ENCODE assay signal across 15 cellular contexts in the genomic region with DNA sequence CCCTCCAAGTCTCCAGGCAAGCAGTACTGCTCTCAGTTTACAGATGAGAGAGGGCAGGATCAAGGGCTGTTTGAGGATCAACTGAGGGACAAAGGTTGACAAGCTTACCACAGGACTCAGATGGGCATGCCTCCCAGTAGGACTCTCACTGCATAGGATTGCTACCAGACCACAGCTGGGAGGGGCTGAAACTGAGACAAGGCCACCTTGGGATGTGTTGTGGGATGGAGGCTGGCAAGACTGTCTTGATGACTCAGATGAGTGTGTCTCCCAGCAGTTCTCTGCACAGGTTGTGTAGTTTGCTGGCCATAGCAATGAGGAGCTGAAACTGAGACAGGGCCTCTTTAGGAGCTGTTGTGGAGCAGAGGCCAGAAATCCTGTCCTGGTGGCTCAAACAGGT.
DNase-seq lines count a peak whose midpoint lies in the region; ATAC-seq and TF ChIP-seq lines count a peak whose summit lies in the region.
"Had no signal": no experiment of that assay in that cellular context is flagged by ENCODE, and none has a peak within 500 bp of the region (broad histone marks: within the 10 kb centered on the region; RNA-seq: fewer than 3 reads in every experiment).

No MANE protein-coding gene starts in this region.

- no peak overlapping the region for H3K4me2 ChIP-seq in mammary epithelial cell (ENCODE audit: insufficient read depth, low read depth, low read length)

- TF ChIP-seq CTCF in mammary epithelial cell (conservative IDR thresholded peaks at IDR 0.05 in 1 of 2, IDR thresholded peaks at IDR 0.05 in 1 of 2; ENCODE audit: extremely low read depth in 1 of 2, insufficient read depth in 1 of 2, low read depth in 1 of 2, low read length in 2 of 2) (no peak), MCF 10A (IDR thresholded peaks at IDR 0.05; ENCODE audit: unreplicated experiment) (no peak), coronary artery (IDR thresholded peaks at IDR 0.05) (no peak), vagina (IDR thresholded peaks at IDR 0.05) (no peak)

- ATAC-seq in sciatic nerve, result no peak
- ATAC-seq in HG03469 (IDR thresholded peaks at IDR 0.05; ENCODE audit: unreplicated experiment), result no peak

- H3K27ac ChIP-seq in mammary epithelial cell (ENCODE audit: insufficient read depth, low read depth, low read length) (no peak overlapping the region), coronary artery (no peak overlapping the region), vagina (no peak overlapping the region)
- H3K27ac ChIP-seq in CD4-positive, alpha-beta memory T cell (ENCODE audit: low read depth, low read length), result no peak overlapping the region
- H3K27ac ChIP-seq: 22Rv1 had no signal

- H4K20me1 ChIP-seq in mammary epithelial cell (ENCODE audit: insufficient read depth, low read length), result no peaks in the 10 kb centered on the region

- no peaks in the 10 kb centered on the region for H3K79me2 ChIP-seq in mammary epithelial cell (ENCODE audit: insufficient read depth, low read length)

- H3K36me3 ChIP-seq in mammary epithelial cell (ENCODE audit: insufficient read depth, low read length), result no peaks in the 10 kb centered on the region
- H3K36me3 ChIP-seq in vagina, result no peaks in the 10 kb centered on the region
- no peaks in the 10 kb centered on the region for H3K36me3 ChIP-seq in CD4-positive, alpha-beta memory T cell (ENCODE audit: insufficient read depth, low read length)
- H3K36me3 ChIP-seq: HAP-1 had no signal

- H3K9me3 Mint-ChIP-seq in MCF 10A (ENCODE audit: unreplicated experiment), result peaks cover 9% of the 10 kb centered on the region
- peaks cover 0 to 35% (median 17%) of the 10 kb centered on the region in 8 donors for H3K9me3 Mint-ChIP-seq in CD4-positive, alpha-beta memory T cell

- in situ Hi-C loops in mammary epithelial cell (cut with MboI; ENCODE audit: low sequenced_read_pairs in 2 of 2), result no loop called here

- CTCF ChIA-PET in mammary epithelial cell (lab: Charles Lee; ENCODE audit: low non-redundant PET) (no interaction called here), MCF 10A (lab: Yijun Ruan, JAX) (no interaction called here)
- CTCF ChIA-PET in CD4-positive, alpha-beta memory T cell (lab: Charles Lee; ENCODE audit: partially characterized antibody), result no interaction called here

- no peaks in the 10 kb centered on the region for H3K4me1 Mint-ChIP-seq in MCF 10A (ENCODE audit: insufficient read depth, unreplicated experiment)
- no peaks in the 10 kb centered on the region for H3K4me1 Mint-ChIP-seq in CD4-positive, alpha-beta memory T cell
- H3K4me1 Mint-ChIP-seq: CD14-positive monocyte; CD8-positive, alpha-beta memory T cell had no signal

- H3K9ac ChIP-seq in mammary epithelial cell (ENCODE audit: insufficient read depth, low read length), result no peak overlapping the region

- dilution Hi-C loops in mammary epithelial cell (cut with HindIII; ENCODE audit: low sequenced_read_pairs), result no loop called here

- H3K27ac Mint-ChIP-seq in MCF 10A (ENCODE audit: low read depth, unreplicated experiment), result no peak overlapping the region
- H3K27ac Mint-ChIP-seq in CD4-positive, alpha-beta memory T cell, result no peak overlapping the region
- H3K27ac Mint-ChIP-seq: CD14-positive monocyte; CD8-positive, alpha-beta memory T cell had no signal

- BruUV-seq in mammary epithelial cell (replicated peaks; lab: Mats Ljungman, UMichigan), result no TSS peak
- BruUV-seq in MCF 10A (replicated peaks; lab: Mats Ljungman, UMichigan), result no TSS peak

- no peaks in the 10 kb centered on the region for H3K27me3 Mint-ChIP-seq in MCF 10A (ENCODE audit: insufficient read depth, unreplicated experiment)
- H3K27me3 Mint-ChIP-seq in CD4-positive, alpha-beta memory T cell, result no peaks in the 10 kb centered on the region
- H3K27me3 Mint-ChIP-seq: CD8-positive, alpha-beta memory T cell had no signal

- no peak overlapping the region for H3K4me3 ChIP-seq in mammary epithelial cell (replicated peaks in 1 of 3; ENCODE audit: insufficient read depth in 1 of 3, low read depth in 2 of 3, low read length in 3 of 3)
- H3K4me3 ChIP-seq in coronary artery, result no peak overlapping the region
- H3K4me3 ChIP-seq in vagina, result no peak overlapping the region
- H3K4me3 ChIP-seq in CD4-positive, alpha-beta memory T cell (ENCODE audit: low read length in 2 of 2), result no peak overlapping the region
- H3K4me3 ChIP-seq: HAP-1 had no signal

- DNase-seq in mammary epithelial cell (peak; percentile 80), MCF 10A (ENCODE audit: unreplicated experiment) (no peak), coronary artery (ENCODE audit: low spot score) (peak; percentile 21), sciatic nerve (ENCODE audit: low spot score) (peak; percentile 13), vagina (ENCODE audit: extremely low spot score in 2 of 2) (peak; percentile 62 to 67)
- no peak for DNase-seq in CD4-positive, alpha-beta memory T cell
- no peak for DNase-seq in activated T-cell treated with anti-CD3 and anti-CD28 coated beads, Interleukin-2, amount 50 U/mL, for 48 hours
- DNase-seq: Caco-2; CD8-positive, alpha-beta memory T cell; DND-41; GDM1 had no signal

- H3K27me3 ChIP-seq in mammary epithelial cell (ENCODE audit: insufficient read depth, low read length) (no peaks in the 10 kb centered on the region), vagina (no peaks in the 10 kb centered on the region)
- H3K27me3 ChIP-seq in CD4-positive, alpha-beta memory T cell (ENCODE audit: insufficient read depth, low read length), result no peaks in the 10 kb centered on the region

- no peak overlapping the region for H2AFZ ChIP-seq in mammary epithelial cell (ENCODE audit: low read depth, low read length)

- H3K4me3 Mint-ChIP-seq in MCF 10A (ENCODE audit: unreplicated experiment), result no peak overlapping the region
- no peak overlapping the region for H3K4me3 Mint-ChIP-seq in CD4-positive, alpha-beta memory T cell
- H3K4me3 Mint-ChIP-seq: CD14-positive monocyte; CD8-positive, alpha-beta memory T cell had no signal

- H3K4me1 ChIP-seq in mammary epithelial cell (ENCODE audit: insufficient read depth, low read length), result no peaks in the 10 kb centered on the region
- no peaks in the 10 kb centered on the region for H3K4me1 ChIP-seq in vagina
- H3K4me1 ChIP-seq in CD4-positive, alpha-beta memory T cell (ENCODE audit: insufficient read depth, low read length), result no peaks in the 10 kb centered on the region
- H3K4me1 ChIP-seq: Caco-2, HAP-1 had no signal

- no peak for TF ChIP-seq POLR2A in vagina (IDR thresholded peaks at IDR 0.05)

- POLR2A ChIA-PET in MCF 10A (lab: Yijun Ruan, JAX), result interaction anchor here (1.1 kb wide), 1 partner anchor 37 kb away, joined by 3 read pairs; no protein-coding TSS in a partner anchor
- POLR2A ChIA-PET in CD4-positive, alpha-beta memory T cell (lab: Charles Lee; ENCODE audit: partially characterized antibody), result no interaction called here

- H3K9me3 ChIP-seq in mammary epithelial cell (replicated peaks; ENCODE audit: insufficient read depth, low read length), result peaks cover 5% of the 10 kb centered on the region
- peaks cover 6% of the 10 kb centered on the region for H3K9me3 ChIP-seq in vagina
- peaks cover 0 to 9% of the 10 kb centered on the region in 2 donors for H3K9me3 ChIP-seq in CD4-positive, alpha-beta memory T cell (ENCODE audit: control insufficient read depth in 1 of 2, low read length in 2 of 2)

- intact Hi-C loops in mammary epithelial cell (cut with micrococcal nuclease) (no loop called here), MCF 10A (cut with micrococcal nuclease) (no loop called here), sciatic nerve (cut with DNase I) (no loop called here), vagina (cut with DNase I) (no loop called here)
- intact Hi-C loops in CD4-positive, alpha-beta memory T cell (cut with micrococcal nuclease), result no loop called here

- H3K36me3 Mint-ChIP-seq in MCF 10A (ENCODE audit: insufficient read depth, unreplicated experiment), result no peaks in the 10 kb centered on the region
- H3K36me3 Mint-ChIP-seq in CD4-positive, alpha-beta memory T cell, result no peaks in the 10 kb centered on the region
- H3K36me3 Mint-ChIP-seq: CD14-positive monocyte; CD8-positive, alpha-beta memory T cell had no signal

Comparison
In these comparisons a context has a peak if more than half of its experiments do, and no peak if none do; other contexts are left out.
1. DNase-seq: peak in mammary epithelial cell (single experiment), coronary artery (single experiment), sciatic nerve (single experiment) and vagina (2 of 2); none in MCF 10A (single experiment), CD4-positive, alpha-beta memory T cell (0 of 5) and activated T-cell treated with anti-CD3 and anti-CD28 coated beads, Interleukin-2, amount 50 U/mL, for 48 hours (0 of 2).